Comparison of ENCODE assay signal across 8 cellular contexts in the genomic region with DNA sequence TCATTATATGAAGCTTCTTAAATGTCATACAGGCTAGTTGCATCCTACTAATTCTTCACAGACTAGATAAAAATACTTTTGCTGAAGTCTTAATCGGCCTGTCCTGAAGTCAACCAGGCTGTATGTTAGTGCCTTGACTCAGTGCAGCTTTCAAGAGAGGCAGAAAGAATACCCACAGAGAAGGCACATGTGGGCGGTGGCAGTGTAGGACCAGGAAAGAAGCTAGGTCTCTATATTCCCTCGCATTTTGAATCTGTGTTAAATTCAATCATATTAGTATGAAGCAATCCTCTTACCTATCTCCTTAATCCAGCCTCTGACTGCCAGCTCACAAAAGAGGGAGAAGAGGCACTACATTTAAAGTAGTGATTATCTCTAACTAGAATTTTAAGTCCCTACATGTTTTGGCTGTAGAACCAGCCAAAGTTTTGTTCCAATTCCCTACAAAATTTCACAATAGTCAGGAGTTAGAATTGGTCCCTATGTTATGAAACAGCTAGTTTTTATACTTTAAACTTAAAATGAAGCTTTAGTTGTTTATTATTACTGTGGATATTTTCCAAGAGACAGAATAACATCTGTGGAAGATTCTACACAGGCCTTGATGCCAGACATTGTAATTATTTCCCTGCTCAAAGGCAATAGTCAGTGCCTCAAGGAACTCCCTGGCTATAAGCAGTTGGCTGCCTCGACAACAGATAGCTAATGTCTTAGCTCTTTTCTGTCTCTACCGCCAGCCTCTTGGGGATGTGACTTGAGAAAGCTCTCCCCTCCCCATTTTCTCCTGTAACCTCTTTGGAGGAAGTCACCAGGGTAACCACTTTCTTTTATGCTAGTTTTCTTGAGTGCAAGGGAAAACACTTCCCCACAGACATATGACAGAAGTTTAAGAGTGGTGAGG. TPM values are rescaled to one million over a fixed set of nuclear protein-coding genes. Genes with fewer than 3 reads are reported as not detected.
DNase-seq lines count a peak whose midpoint lies in the region; ATAC-seq, FAIRE-seq and TF ChIP-seq lines count a peak whose summit lies in the region.

No MANE protein-coding gene starts in this region.

- TF ChIP-seq POLR2A in esophagus muscularis mucosa (IDR thresholded peaks at IDR 0.05; ENCODE audit: low read depth) (no peak), gastrocnemius medialis (IDR thresholded peaks at IDR 0.05) (no peak)

- H3K4me1 ChIP-seq in RWPE2 (ENCODE audit: insufficient read depth, poor library complexity, severe bottlenecking) (peaks cover 18% of the 10 kb centered on the region), esophagus muscularis mucosa (peaks cover 83 to 88% (median 86%) of the 10 kb centered on the region in 4 donors), gastrocnemius medialis (peaks cover 43 to 69% of the 10 kb centered on the region in 2 donors)

- TF ChIP-seq CTCF in D721Med (IDR thresholded peaks at IDR 0.05; ENCODE audit: insufficient read depth, missing control alignments): peak; percentile 43
- no peak for TF ChIP-seq CTCF in RWPE2 (IDR thresholded peaks at IDR 0.05; ENCODE audit: poor library complexity, severe bottlenecking)
- no peak for TF ChIP-seq CTCF in esophagus muscularis mucosa (IDR thresholded peaks at IDR 0.05)
- TF ChIP-seq CTCF in gastrocnemius medialis (IDR thresholded peaks at IDR 0.05 in 4 of 5, conservative IDR thresholded peaks at IDR 0.05 in 1 of 5): no peak

- in situ Hi-C loops in gastrocnemius medialis (cut with MboI; ENCODE audit: low sequenced_read_pairs in 4 of 4): no loop called here

- H3K27ac ChIP-seq in RWPE2 (ENCODE audit: poor library complexity, severe bottlenecking) (peak overlapping the region; percentile 74), esophagus muscularis mucosa (replicated peaks in 1 of 4) (peak overlapping the region; percentile 78 to 85 (median 82)), gastrocnemius medialis (peak overlapping the region; percentile 54 to 77 (median 62))

- intact Hi-C loops in esophagus muscularis mucosa (cut with DNase I): no loop called here
- intact Hi-C loops in gastrocnemius medialis (cut with DNase I; ENCODE audit: low total_unique reads): loop anchor here (2.0 kb wide), 1 partner anchor 15 kb away; no protein-coding TSS in a partner anchor

- no peak for ATAC-seq in RWPE2 (ENCODE audit: low read depth)
- peak in 1 of 2 donors; percentile 17 for ATAC-seq in gastrocnemius medialis
- no peak for ATAC-seq in GM21737 (IDR thresholded peaks at IDR 0.05; ENCODE audit: unreplicated experiment)
- no peak for ATAC-seq in HG03095 (IDR thresholded peaks at IDR 0.05; ENCODE audit: unreplicated experiment)

- H3K9me3 ChIP-seq in RWPE2 (ENCODE audit: severe bottlenecking): no peaks in the 10 kb centered on the region
- no peaks in the 10 kb centered on the region for H3K9me3 ChIP-seq in esophagus muscularis mucosa
- H3K9me3 ChIP-seq in gastrocnemius medialis: no peaks in the 10 kb centered on the region

- H3K36me3 ChIP-seq in RWPE2 (ENCODE audit: low read depth) (peaks cover 8% of the 10 kb centered on the region), esophagus muscularis mucosa (no peaks in the 10 kb centered on the region), gastrocnemius medialis (no peaks in the 10 kb centered on the region)

- DNase-seq in D721Med (ENCODE audit: insufficient read length, low spot score) (no peak), RWPE2 (ENCODE audit: low spot score) (no peak), esophagus muscularis mucosa (ENCODE audit: extremely low spot score) (no peak), gastrocnemius medialis (no peak), NCI-H526 treated with DMSO at 0.1 percent for 48 hours (lab: John Stamatoyannopoulos, UW) (no peak), DMS114 treated with DMSO at 0.1 percent for 48 hours (lab: John Stamatoyannopoulos, UW; ENCODE audit: unreplicated experiment) (no peak)

- no peak for FAIRE-seq in D721Med (lab: Jason Lieb, UNC)

- no peak for TF ChIP-seq EP300 in esophagus muscularis mucosa (IDR thresholded peaks at IDR 0.05)

- H3K27me3 ChIP-seq in RWPE2 (ENCODE audit: insufficient read depth, poor library complexity, severe bottlenecking) (no peaks in the 10 kb centered on the region), esophagus muscularis mucosa (no peaks in the 10 kb centered on the region), gastrocnemius medialis (no peaks in the 10 kb centered on the region)

- H3K4me3 ChIP-seq in RWPE2 (ENCODE audit: severe bottlenecking): no peak overlapping the region
- H3K4me3 ChIP-seq in esophagus muscularis mucosa: no peak overlapping the region
- H3K4me3 ChIP-seq in gastrocnemius medialis: no peak overlapping the region

- WGBS in esophagus muscularis mucosa: 48% methylated on average over 5 of the region's 5 CpGs

RNA-seq across cellular contexts. Expression of a gene that starts 31.9 kb away (rescaled TPM):
- total RNA-seq in esophagus muscularis mucosa (10 to 100 TPM; 46.4 to 66.8 (median 59.8) TPM), gastrocnemius medialis (10 to 100 TPM; 20.7 to 41.4 (median 30.5) TPM)
